8 cellular contexts compared by ENCODE assay signal in genomic region chr16:667113-667779, GRCh38. TPM values are rescaled to one million over a fixed set of nuclear protein-coding genes. Genes with fewer than 3 reads are reported as not detected.
DNase-seq lines count a peak whose midpoint lies in the region; ATAC-seq, FAIRE-seq and TF ChIP-seq lines count a peak whose summit lies in the region.

No MANE protein-coding gene starts in this region.

- no peaks in the 10 kb centered on the region for H3K9me3 Mint-ChIP-seq in astrocyte (ENCODE audit: unreplicated experiment)
- no peaks in the 10 kb centered on the region for H3K9me3 Mint-ChIP-seq in naive thymus-derived CD8-positive, alpha-beta T cell

- peak overlapping the region; percentile 35; the same call in 1 of the 3 replicates for H3K4me2 ChIP-seq in A549
- H3K4me2 ChIP-seq in astrocyte (ENCODE audit: low read length), result peak overlapping the region; percentile 85

- 82% methylated on average over 18 of the region's 22 CpGs for whole genome bisulfite sequencing in A549 (ENCODE audit: missing lambda C conversion rate)

- peak overlapping the region; percentile 94 for H3K9ac ChIP-seq in astrocyte (ENCODE audit: low read length)

- H3K27ac Mint-ChIP-seq in astrocyte (ENCODE audit: unreplicated experiment), result no peak overlapping the region
- H3K27ac Mint-ChIP-seq in naive thymus-derived CD8-positive, alpha-beta T cell, result peak overlapping the region in 9 of 10 donors; percentile 79 to 96 (median 87)

- peaks cover 35% of the 10 kb centered on the region for H3K79me2 ChIP-seq in astrocyte (ENCODE audit: insufficient read depth, low read length)

- DNase-seq in A549 (ENCODE audit: low read depth in 1 of 2, low spot score in 1 of 2), result no peak
- no peak for DNase-seq in HTR-8/SVneo (ENCODE audit: insufficient read length, low spot score)
- no peak for DNase-seq in astrocyte (ENCODE audit: low read depth)
- no peak for DNase-seq in naive thymus-derived CD8-positive, alpha-beta T cell
- no peak for DNase-seq in SKM-1 treated with dmso at 0.1 percent for 144 hours (lab: John Stamatoyannopoulos, UW; ENCODE audit: unreplicated experiment)
- no peak for DNase-seq in NCI-H2107 treated with DMSO at 0.1 percent for 48 hours (lab: John Stamatoyannopoulos, UW; ENCODE audit: unreplicated experiment)

- peak overlapping the region; percentile 51 for H2AFZ ChIP-seq in astrocyte (ENCODE audit: low read depth, low read length)

- ATAC-seq in A549 (peak in 1 of 2 experiments; percentile 1; a peak in 1 of 6 replicates), HG02870 (IDR thresholded peaks at IDR 0.05; ENCODE audit: unreplicated experiment) (no peak), GM21390 (IDR thresholded peaks at IDR 0.05; ENCODE audit: unreplicated experiment) (no peak)
- no peak for ATAC-seq in naive thymus-derived CD8-positive, alpha-beta T cell

- no peaks in the 10 kb centered on the region for H3K27me3 ChIP-seq in astrocyte (ENCODE audit: insufficient read depth, low read length)

- H3K4me3 ChIP-seq in A549 (no peak overlapping the region), astrocyte (ENCODE audit: insufficient read depth, low read depth, low read length) (peak overlapping the region; percentile 80)

- H3K4me1 ChIP-seq in A549 (peaks cover 11% of the 10 kb centered on the region), astrocyte (ENCODE audit: insufficient read depth, low read length) (peaks cover 5% of the 10 kb centered on the region)

- H3K27ac ChIP-seq in A549 (peak overlapping the region; percentile 90 to 93; a peak in 5 of 6 replicates), astrocyte (ENCODE audit: low read depth, low read length) (no peak overlapping the region)

- H3K9me3 ChIP-seq in A549 (no peaks in the 10 kb centered on the region), astrocyte (ENCODE audit: insufficient read depth, low read depth, low read length) (no peaks in the 10 kb centered on the region)

- no peaks in the 10 kb centered on the region for H3K36me3 ChIP-seq in astrocyte (ENCODE audit: insufficient read depth, low read length)

- no peak for FAIRE-seq in A549 (lab: Jason Lieb, UNC)
- peak; percentile 42 for FAIRE-seq in HTR-8/SVneo (lab: Jason Lieb, UNC)
- no peak for FAIRE-seq in astrocyte (lab: Jason Lieb, UNC)

- peaks cover 2% of the 10 kb centered on the region for H3K36me3 Mint-ChIP-seq in astrocyte (ENCODE audit: low read depth, unreplicated experiment)
- H3K36me3 Mint-ChIP-seq in naive thymus-derived CD8-positive, alpha-beta T cell, result peaks cover 0 to 9% (median 0%) of the 10 kb centered on the region in 3 donors

- POLR2A ChIA-PET in A549 (lab: Yijun Ruan, JAX), result no interaction called here
- POLR2A ChIA-PET in naive thymus-derived CD8-positive, alpha-beta T cell (lab: Charles Lee), result interaction anchor here (0.6 to 7.9 kb wide), 11 partner anchors 10 to 53 kb away, joined by 3 to 95 read pairs (median 4); partner anchors contain the start of genes JMJD8, METTL26, STUB1 and WDR24

- peaks cover 24% of the 10 kb centered on the region for H4K20me1 ChIP-seq in astrocyte (ENCODE audit: insufficient read depth, low read length)

- CTCF ChIA-PET in A549 (lab: Yijun Ruan, JAX), result interaction anchor here (0.6 to 13.5 kb wide), 21 partner anchors 9 to 113 kb away, joined by 3 to 105 read pairs (median 5); partner anchors contain the start of genes METTL26, RHBDL1, STUB1 and WDR24

- TF ChIP-seq RAD21 in A549 (conservative IDR thresholded peaks at IDR 0.05 in 1 of 2, IDR thresholded peaks at IDR 0.05 in 1 of 2), result no peak

- no peak for TF ChIP-seq EP300 in A549 (IDR thresholded peaks at IDR 0.05)

- no peaks in the 10 kb centered on the region for H3K4me1 Mint-ChIP-seq in astrocyte (ENCODE audit: low read depth, unreplicated experiment)
- H3K4me1 Mint-ChIP-seq in naive thymus-derived CD8-positive, alpha-beta T cell, result peaks cover 0 to 16% (median 11%) of the 10 kb centered on the region in 4 donors

- H3K4me3 Mint-ChIP-seq in astrocyte (ENCODE audit: unreplicated experiment), result peak overlapping the region; percentile 54
- peak overlapping the region; percentile 65 to 87 (median 80) for H3K4me3 Mint-ChIP-seq in naive thymus-derived CD8-positive, alpha-beta T cell

- TF ChIP-seq POLR2A in A549 (IDR thresholded peaks at IDR 0.05; ENCODE audit: low read length), result no peak

- TF ChIP-seq CTCF in A549 (IDR thresholded peaks at IDR 0.05), result no peak
- TF ChIP-seq CTCF in astrocyte (IDR thresholded peaks at IDR 0.05; ENCODE audit: insufficient read depth, low read depth, low read length), result no peak

- H3K27me3 Mint-ChIP-seq in astrocyte (ENCODE audit: low read depth, unreplicated experiment), result no peaks in the 10 kb centered on the region
- no peaks in the 10 kb centered on the region for H3K27me3 Mint-ChIP-seq in naive thymus-derived CD8-positive, alpha-beta T cell

TF ChIP-seq in A549, 52 proteins besides CTCF, POLR2A, EP300 and RAD21:
- TF ChIP-seq TFCP2L1 (CRISPR knock-in tag; IDR thresholded peaks at IDR 0.05) (no peak), ELK1 (IDR thresholded peaks at IDR 0.05; ENCODE audit: low read depth, low read length) (no peak), FOSL2 (IDR thresholded peaks at IDR 0.05) (no peak), FOSL2 (CRISPR knock-in tag; IDR thresholded peaks at IDR 0.05) (no peak), NFE2L2 (conservative IDR thresholded peaks at IDR 0.05; ENCODE audit: low read length) (no peak), ZFP36 (IDR thresholded peaks at IDR 0.05; ENCODE audit: borderline replicate concordance, partially characterized antibody) (no peak)

RNA-seq across cellular contexts. Expression of gene RHOT2, which starts 0.7 kb away (rescaled TPM):
- polyA plus RNA-seq in A549 (2011; rRNA removed) (33.9 and 38.0 TPM in 2 replicates), A549 (2017; fragmentation: RNase III; extraction: RNeasy Plus Mini Kit Qiagen cat#74134 plus additional on column Dnase treatment) (74.0 to 83.5 TPM (median 83.1 TPM) in 3 replicates)
- polyA plus RNA-seq in A549 (2012; cell fraction: cytosol; rRNA removed), result 125 and 162 TPM in 2 replicates
- 953 and 1,278 TPM in 2 replicates for polyA plus RNA-seq in A549 (2012; cell fraction: nucleus; rRNA removed)
- 26.4 and 38.1 TPM in 2 replicates for polyA minus RNA-seq in A549 (2011; rRNA and poly(A)+ RNA removed)
- total RNA-seq in astrocyte, result 87.3 and 93.2 TPM in 2 replicates
- 100 to 1,000 TPM; 220 TPM for total RNA-seq in naive thymus-derived CD8-positive, alpha-beta T cell
- 10 to 100 TPM; 25.1 to 44.8 (median 31.8) TPM for polyA plus RNA-seq in naive thymus-derived CD8-positive, alpha-beta T cell

RNA-seq across cellular contexts. Expression of gene RHBDL1, which starts 8.2 kb away (rescaled TPM):
- polyA plus RNA-seq in A549 (2011; rRNA removed), result 0.56 and 0.75 TPM in 2 replicates
- 1.5 and 1.8 TPM in 2 replicates for polyA plus RNA-seq in A549 (2012; cell fraction: cytosol; rRNA removed)
- polyA plus RNA-seq in A549 (2012; cell fraction: nucleus; rRNA removed), result 19.1 and 19.7 TPM in 2 replicates
- 1.2 to 1.6 TPM (median 1.4 TPM) in 3 replicates for polyA plus RNA-seq in A549 (2017; fragmentation: RNase III; extraction: RNeasy Plus Mini Kit Qiagen cat#74134 plus additional on column Dnase treatment)
- polyA minus RNA-seq in A549 (2011; rRNA and poly(A)+ RNA removed), result 0.12 and 0.29 TPM in 2 replicates
- 4.0 and 4.9 TPM in 2 replicates for total RNA-seq in astrocyte
- 1 to 10 TPM; 1.3 to 1.4 TPM for total RNA-seq in naive thymus-derived CD8-positive, alpha-beta T cell
- not detected for polyA plus RNA-seq in naive thymus-derived CD8-positive, alpha-beta T cell

RNA-seq across cellular contexts. Expression of gene STUB1, which starts 13.0 kb away (rescaled TPM):
- polyA plus RNA-seq in A549 (2011; rRNA removed) (53.2 and 60.6 TPM in 2 replicates), A549 (2017; fragmentation: RNase III; extraction: RNeasy Plus Mini Kit Qiagen cat#74134 plus additional on column Dnase treatment) (90.0 to 93.5 TPM (median 90.4 TPM) in 3 replicates)
- polyA plus RNA-seq in A549 (2012; cell fraction: cytosol; rRNA removed), result 134 and 143 TPM in 2 replicates
- 123 and 167 TPM in 2 replicates for polyA plus RNA-seq in A549 (2012; cell fraction: nucleus; rRNA removed)
- 18.1 and 28.3 TPM in 2 replicates for polyA minus RNA-seq in A549 (2011; rRNA and poly(A)+ RNA removed)
- total RNA-seq in astrocyte, result 138 and 140 TPM in 2 replicates
- total RNA-seq in naive thymus-derived CD8-positive, alpha-beta T cell, result 100 to 1,000 TPM in 1 of 2 experiments, 10 to 100 TPM in 1; 86.4 to 103 TPM
- polyA plus RNA-seq in naive thymus-derived CD8-positive, alpha-beta T cell, result 100 to 1,000 TPM; 133 to 142 (median 135) TPM

RNA-seq across cellular contexts. Expression of gene JMJD8, which starts 16.9 kb away (rescaled TPM):
- polyA plus RNA-seq in A549 (2011; rRNA removed), result 37.5 and 43.8 TPM in 2 replicates
- polyA plus RNA-seq in A549 (2012; cell fraction: cytosol; rRNA removed), result 109 and 141 TPM in 2 replicates
- 182 and 269 TPM in 2 replicates for polyA plus RNA-seq in A549 (2012; cell fraction: nucleus; rRNA removed)
- 72.6 to 77.0 TPM (median 73.7 TPM) in 3 replicates for polyA plus RNA-seq in A549 (2017; fragmentation: RNase III; extraction: RNeasy Plus Mini Kit Qiagen cat#74134 plus additional on column Dnase treatment)
- polyA minus RNA-seq in A549 (2011; rRNA and poly(A)+ RNA removed), result 33.6 and 39.1 TPM in 2 replicates
- 24.6 and 26.8 TPM in 2 replicates for total RNA-seq in astrocyte
- 10 to 100 TPM; 40.8 to 41.2 TPM for total RNA-seq in naive thymus-derived CD8-positive, alpha-beta T cell
- polyA plus RNA-seq in naive thymus-derived CD8-positive, alpha-beta T cell, result 10 to 100 TPM; 31.7 to 62.8 (median 46.0) TPM

RNA-seq across cellular contexts. Expression of gene WDR90, which starts 18.1 kb away (rescaled TPM):
- 6.5 and 7.3 TPM in 2 replicates for polyA plus RNA-seq in A549 (2011; rRNA removed)
- 27.7 and 34.5 TPM in 2 replicates for polyA plus RNA-seq in A549 (2012; cell fraction: cytosol; rRNA removed)
- polyA plus RNA-seq in A549 (2012; cell fraction: nucleus; rRNA removed), result 286 and 396 TPM in 2 replicates
- 28.1 to 31.4 TPM (median 30.7 TPM) in 3 replicates for polyA plus RNA-seq in A549 (2017; fragmentation: RNase III; extraction: RNeasy Plus Mini Kit Qiagen cat#74134 plus additional on column Dnase treatment)
- 4.8 and 8.1 TPM in 2 replicates for polyA minus RNA-seq in A549 (2011; rRNA and poly(A)+ RNA removed)
- 16.1 and 21.2 TPM in 2 replicates for total RNA-seq in astrocyte
- 10 to 100 TPM; 17.8 to 19.2 TPM for total RNA-seq in naive thymus-derived CD8-positive, alpha-beta T cell
- polyA plus RNA-seq in naive thymus-derived CD8-positive, alpha-beta T cell, result 1 to 10 TPM in 2 of 3 donors, under 1 TPM in 1; 0.27 to 2.5 (median 1.5) TPM
